ENCODE assay signal across 8 cellular contexts in the genomic region with DNA sequence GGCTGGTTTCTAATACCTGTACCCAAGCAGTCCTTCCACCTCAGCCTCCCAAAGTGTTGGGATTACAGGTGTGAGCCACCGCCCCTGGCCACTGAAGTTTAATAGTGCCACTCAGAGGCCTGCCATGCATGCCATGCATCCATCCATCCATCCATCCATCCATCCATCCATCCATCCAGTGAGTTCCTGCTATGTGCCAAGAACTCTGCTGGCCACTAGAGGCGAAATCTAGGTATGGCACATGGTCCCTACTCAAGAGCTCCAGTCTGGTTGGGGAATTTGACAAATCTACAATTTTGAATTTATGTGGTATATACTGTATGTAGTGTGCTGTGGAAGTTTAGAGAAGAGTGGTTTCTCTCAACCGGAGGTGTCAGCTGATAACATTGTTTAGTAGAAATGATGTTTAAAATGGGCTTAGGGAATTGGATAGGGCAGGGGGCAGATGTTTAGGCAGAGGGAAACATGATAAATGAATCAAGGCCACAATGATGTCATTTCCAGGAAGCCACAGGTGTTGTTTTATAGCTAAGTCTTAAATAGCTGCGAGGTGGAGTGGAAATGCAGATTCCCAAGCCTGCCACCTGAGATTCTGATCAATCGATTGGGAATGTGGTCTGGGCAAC.
DNase-seq lines count a peak whose midpoint lies in the region; ATAC-seq and TF ChIP-seq lines count a peak whose summit lies in the region.

No MANE protein-coding gene starts in this region.

- H3K4me3 Mint-ChIP-seq in activated CD8-positive, alpha-beta T cell treated with anti-CD3 and anti-CD28 coated beads for 36 hours: no peak overlapping the region

- CTCF ChIA-PET in HEK293 (lab: Yijun Ruan, JAX): interaction anchor here (0.6 to 2.6 kb wide), 28 partner anchors 9 to 1760 kb away, joined by 3 to 12 read pairs (median 3); a partner anchor contains a TSS
- CTCF ChIA-PET in activated CD8-positive, alpha-beta T cell treated with anti-CD3 and anti-CD28 coated beads for 36 hours (lab: Charles Lee): interaction anchor here (0.6 kb wide), 3 partner anchors 8 to 178 kb away, joined by 3 to 4 read pairs (median 3); no protein-coding TSS in a partner anchor

- TF ChIP-seq POLR2A in suprapubic skin (IDR thresholded peaks at IDR 0.05): no peak

- DNase-seq in Caki2 (ENCODE audit: low read depth) (peak; percentile 19), left lung (no peak), GF-D8 (lab: John Stamatoyannopoulos, UW) (no peak), inferior parietal cortex (ENCODE audit: extremely low spot score) (no peak), suprapubic skin (ENCODE audit: low spot score in 2 of 2) (no peak)
- DNase-seq in activated CD8-positive, alpha-beta T cell treated with anti-CD3 and anti-CD28 coated beads for 36 hours: peak; percentile 32

- TF ChIP-seq CTCF in HEK293 (tag by site-specific recombination; IDR thresholded peaks at IDR 0.05): no peak
- TF ChIP-seq CTCF in activated CD8-positive, alpha-beta T cell treated with anti-CD3 and anti-CD28 coated beads for 36 hours (IDR thresholded peaks at IDR 0.05): peak; percentile 62
- TF ChIP-seq CTCF in left lung (IDR thresholded peaks at IDR 0.05): peak; percentile 21 to 24
- peak in 1 of 2 donors; percentile 42 for TF ChIP-seq CTCF in suprapubic skin (IDR thresholded peaks at IDR 0.05)

- intact Hi-C loops in activated CD8-positive, alpha-beta T cell treated with anti-CD3 and anti-CD28 coated beads for 36 hours (cut with micrococcal nuclease): no loop called here
- intact Hi-C loops in left lung (cut with DNase I): no loop called here

- H3K9me3 ChIP-seq in HEK293 (ENCODE audit: control insufficient read depth, insufficient read depth, low read depth, low read length): no peaks in the 10 kb centered on the region
- no peaks in the 10 kb centered on the region for H3K9me3 ChIP-seq in left lung
- H3K9me3 ChIP-seq in suprapubic skin: no peaks in the 10 kb centered on the region

- H3K27ac Mint-ChIP-seq in activated CD8-positive, alpha-beta T cell treated with anti-CD3 and anti-CD28 coated beads for 36 hours: no peak overlapping the region

- WGBS in suprapubic skin: 88% methylated on average over 5 of the region's 5 CpGs

- H3K4me1 ChIP-seq in HEK293 (ENCODE audit: control insufficient read depth, insufficient read depth, low read length) (no peaks in the 10 kb centered on the region), left lung (no peaks in the 10 kb centered on the region), suprapubic skin (peaks cover 37% of the 10 kb centered on the region)

- in situ Hi-C loops in Caki2 (cut with HindIII; ENCODE audit: low pct_unique_long_range_greater_than_20kb, low sequenced_read_pairs): no loop called here

- peak; percentile 34 for ATAC-seq in activated CD8-positive, alpha-beta T cell treated with anti-CD3 and anti-CD28 coated beads for 36 hours
- ATAC-seq in left lung (no peak), GM18867 (IDR thresholded peaks at IDR 0.05; ENCODE audit: unreplicated experiment) (no peak)

- no peaks in the 10 kb centered on the region for H3K36me3 Mint-ChIP-seq in activated CD8-positive, alpha-beta T cell treated with anti-CD3 and anti-CD28 coated beads for 36 hours (ENCODE audit: low read depth)

- POLR2A ChIA-PET in HEK293 (lab: Yijun Ruan, JAX): interaction anchor here (0.6 to 1.1 kb wide), 2 partner anchors 10 to 55 kb away, joined by 3 to 4 read pairs; no protein-coding TSS in a partner anchor
- POLR2A ChIA-PET in activated CD8-positive, alpha-beta T cell treated with anti-CD3 and anti-CD28 coated beads for 36 hours (lab: Charles Lee): no interaction called here

- H3K4me3 ChIP-seq in HEK293 (ENCODE audit: low read depth, low read length) (no peak overlapping the region), left lung (no peak overlapping the region), suprapubic skin (no peak overlapping the region)

- H3K4me1 Mint-ChIP-seq in activated CD8-positive, alpha-beta T cell treated with anti-CD3 and anti-CD28 coated beads for 36 hours (ENCODE audit: low read depth): peaks cover 2% of the 10 kb centered on the region

- no peak for TF ChIP-seq EP300 in suprapubic skin (IDR thresholded peaks at IDR 0.05)

- no peaks in the 10 kb centered on the region for H3K36me3 ChIP-seq in HEK293 (ENCODE audit: control insufficient read depth in 2 of 2, insufficient read depth in 1 of 2, low read length in 2 of 2)
- H3K36me3 ChIP-seq in left lung: no peaks in the 10 kb centered on the region
- H3K36me3 ChIP-seq in suprapubic skin: no peaks in the 10 kb centered on the region

- H3K27me3 Mint-ChIP-seq in activated CD8-positive, alpha-beta T cell treated with anti-CD3 and anti-CD28 coated beads for 36 hours: no peaks in the 10 kb centered on the region

- no peak overlapping the region for H3K27ac ChIP-seq in HEK293 (ENCODE audit: extremely low read depth, low read depth, low read length)
- H3K27ac ChIP-seq in left lung: no peak overlapping the region
- no peak overlapping the region for H3K27ac ChIP-seq in suprapubic skin

- H3K27me3 ChIP-seq in left lung (no peaks in the 10 kb centered on the region), suprapubic skin (no peaks in the 10 kb centered on the region)

- no peaks in the 10 kb centered on the region for H3K9me3 Mint-ChIP-seq in activated CD8-positive, alpha-beta T cell treated with anti-CD3 and anti-CD28 coated beads for 36 hours

TF ChIP-seq in HEK293, 187 proteins besides CTCF, POLR2A, EP300 and RAD21:
- no peak for TF ChIP-seq ZNF223 (tag by site-specific recombination; IDR thresholded peaks at IDR 0.05)
- TF ChIP-seq ZBTB17 (tag by site-specific recombination; IDR thresholded peaks at IDR 0.05): peak; percentile 24; the same call in 1 of the 2 replicates
- TF ChIP-seq OSR2 (tag by site-specific recombination; IDR thresholded peaks at IDR 0.05): no peak
- TF ChIP-seq ZNF707 (tag by site-specific recombination; IDR thresholded peaks at IDR 0.05): no peak
- no peak for TF ChIP-seq ZNF658 (tag by site-specific recombination; IDR thresholded peaks at IDR 0.05)
- TF ChIP-seq, protein P1, sequence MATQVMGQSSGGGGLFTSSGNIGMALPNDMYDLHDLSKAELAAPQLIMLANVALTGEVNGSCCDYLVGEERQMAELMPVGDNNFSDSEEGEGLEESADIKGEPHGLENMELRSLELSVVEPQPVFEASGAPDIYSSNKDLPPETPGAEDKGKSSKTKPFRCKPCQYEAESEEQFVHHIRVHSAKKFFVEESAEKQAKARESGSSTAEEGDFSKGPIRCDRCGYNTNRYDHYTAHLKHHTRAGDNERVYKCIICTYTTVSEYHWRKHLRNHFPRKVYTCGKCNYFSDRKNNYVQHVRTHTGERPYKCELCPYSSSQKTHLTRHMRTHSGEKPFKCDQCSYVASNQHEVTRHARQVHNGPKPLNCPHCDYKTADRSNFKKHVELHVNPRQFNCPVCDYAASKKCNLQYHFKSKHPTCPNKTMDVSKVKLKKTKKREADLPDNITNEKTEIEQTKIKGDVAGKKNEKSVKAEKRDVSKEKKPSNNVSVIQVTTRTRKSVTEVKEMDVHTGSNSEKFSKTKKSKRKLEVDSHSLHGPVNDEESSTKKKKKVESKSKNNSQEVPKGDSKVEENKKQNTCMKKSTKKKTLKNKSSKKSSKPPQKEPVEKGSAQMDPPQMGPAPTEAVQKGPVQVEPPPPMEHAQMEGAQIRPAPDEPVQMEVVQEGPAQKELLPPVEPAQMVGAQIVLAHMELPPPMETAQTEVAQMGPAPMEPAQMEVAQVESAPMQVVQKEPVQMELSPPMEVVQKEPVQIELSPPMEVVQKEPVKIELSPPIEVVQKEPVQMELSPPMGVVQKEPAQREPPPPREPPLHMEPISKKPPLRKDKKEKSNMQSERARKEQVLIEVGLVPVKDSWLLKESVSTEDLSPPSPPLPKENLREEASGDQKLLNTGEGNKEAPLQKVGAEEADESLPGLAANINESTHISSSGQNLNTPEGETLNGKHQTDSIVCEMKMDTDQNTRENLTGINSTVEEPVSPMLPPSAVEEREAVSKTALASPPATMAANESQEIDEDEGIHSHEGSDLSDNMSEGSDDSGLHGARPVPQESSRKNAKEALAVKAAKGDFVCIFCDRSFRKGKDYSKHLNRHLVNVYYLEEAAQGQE (tag by site-specific recombination; IDR thresholded peaks at IDR 0.05): no peak
- no peak for TF ChIP-seq SETDB1 (IDR thresholded peaks at IDR 0.05; ENCODE audit: insufficient read length, low read length)
- no peak for TF ChIP-seq ZFP37 (tag by site-specific recombination; IDR thresholded peaks at IDR 0.05)
- peak; percentile 80 for TF ChIP-seq ZNF366 (tag by site-specific recombination; conservative IDR thresholded peaks at IDR 0.05)
- TF ChIP-seq, protein P2, sequence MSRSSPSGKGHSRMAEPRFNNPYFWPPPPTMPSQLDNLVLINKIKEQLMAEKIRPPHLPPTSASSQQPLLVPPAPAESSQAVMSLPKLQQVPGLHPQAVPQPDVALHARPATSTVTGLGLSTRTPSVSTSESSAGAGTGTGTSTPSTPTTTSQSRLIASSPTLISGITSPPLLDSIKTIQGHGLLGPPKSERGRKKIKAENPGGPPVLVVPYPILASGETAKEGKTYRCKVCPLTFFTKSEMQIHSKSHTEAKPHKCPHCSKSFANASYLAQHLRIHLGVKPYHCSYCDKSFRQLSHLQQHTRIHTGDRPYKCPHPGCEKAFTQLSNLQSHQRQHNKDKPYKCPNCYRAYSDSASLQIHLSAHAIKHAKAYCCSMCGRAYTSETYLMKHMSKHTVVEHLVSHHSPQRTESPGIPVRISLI (tag by site-specific recombination; IDR thresholded peaks at IDR 0.05): no peak
- no peak for TF ChIP-seq ZNF555 (tag by site-specific recombination; conservative IDR thresholded peaks at IDR 0.05)
- TF ChIP-seq, protein P3, sequence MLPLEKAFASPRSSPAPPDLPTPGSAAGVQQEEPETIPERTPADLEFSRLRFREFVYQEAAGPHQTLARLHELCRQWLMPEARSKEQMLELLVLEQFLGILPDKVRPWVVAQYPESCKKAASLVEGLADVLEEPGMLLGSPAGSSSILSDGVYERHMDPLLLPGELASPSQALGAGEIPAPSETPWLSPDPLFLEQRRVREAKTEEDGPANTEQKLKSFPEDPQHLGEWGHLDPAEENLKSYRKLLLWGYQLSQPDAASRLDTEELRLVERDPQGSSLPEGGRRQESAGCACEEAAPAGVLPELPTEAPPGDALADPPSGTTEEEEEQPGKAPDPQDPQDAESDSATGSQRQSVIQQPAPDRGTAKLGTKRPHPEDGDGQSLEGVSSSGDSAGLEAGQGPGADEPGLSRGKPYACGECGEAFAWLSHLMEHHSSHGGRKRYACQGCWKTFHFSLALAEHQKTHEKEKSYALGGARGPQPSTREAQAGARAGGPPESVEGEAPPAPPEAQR (tag by site-specific recombination; IDR thresholded peaks at IDR 0.05): no peak
- no peak for TF ChIP-seq ZNF404 (tag by site-specific recombination; IDR thresholded peaks at IDR 0.05)
- no peak for TF ChIP-seq ZNF544 (tag by site-specific recombination; IDR thresholded peaks at IDR 0.05)

Comparison
In these comparisons a context has a peak if more than half of its experiments do, and no peak if none do; other contexts are left out.
1. DNase-seq: peak in Caki2 (single experiment) and activated CD8-positive, alpha-beta T cell treated with anti-CD3 and anti-CD28 coated beads for 36 hours (single experiment); none in left lung (0 of 2), GF-D8 (single experiment), inferior parietal cortex (single experiment) and suprapubic skin (0 of 2).